1 cellular context compared by ENCODE assay signal in the genomic region with DNA sequence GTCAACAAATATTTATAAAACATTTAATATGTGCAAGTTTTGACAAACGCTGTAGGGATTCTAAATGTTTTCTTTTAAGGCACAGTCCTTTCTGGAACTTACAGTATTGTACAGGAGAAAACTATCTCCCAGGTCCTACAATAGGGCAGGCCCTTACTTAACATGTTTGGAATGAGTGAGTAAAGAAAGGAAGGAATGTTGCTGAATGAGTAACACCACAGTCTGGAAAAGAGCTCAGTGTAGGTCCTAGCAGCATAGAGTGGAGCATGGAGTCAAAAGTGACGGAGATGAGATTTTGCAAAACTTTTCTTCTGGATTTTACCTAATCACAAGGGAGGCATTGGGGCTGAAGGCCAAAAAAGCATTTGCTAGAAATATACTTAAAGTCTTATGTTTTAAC.
TF ChIP-seq lines count a peak whose summit lies in the region.

No MANE protein-coding gene starts in this region.

TF ChIP-seq in K562, 482 proteins besides CTCF, POLR2A, EP300 and RAD21 (continued from another document):
- TF ChIP-seq, protein P1, sequence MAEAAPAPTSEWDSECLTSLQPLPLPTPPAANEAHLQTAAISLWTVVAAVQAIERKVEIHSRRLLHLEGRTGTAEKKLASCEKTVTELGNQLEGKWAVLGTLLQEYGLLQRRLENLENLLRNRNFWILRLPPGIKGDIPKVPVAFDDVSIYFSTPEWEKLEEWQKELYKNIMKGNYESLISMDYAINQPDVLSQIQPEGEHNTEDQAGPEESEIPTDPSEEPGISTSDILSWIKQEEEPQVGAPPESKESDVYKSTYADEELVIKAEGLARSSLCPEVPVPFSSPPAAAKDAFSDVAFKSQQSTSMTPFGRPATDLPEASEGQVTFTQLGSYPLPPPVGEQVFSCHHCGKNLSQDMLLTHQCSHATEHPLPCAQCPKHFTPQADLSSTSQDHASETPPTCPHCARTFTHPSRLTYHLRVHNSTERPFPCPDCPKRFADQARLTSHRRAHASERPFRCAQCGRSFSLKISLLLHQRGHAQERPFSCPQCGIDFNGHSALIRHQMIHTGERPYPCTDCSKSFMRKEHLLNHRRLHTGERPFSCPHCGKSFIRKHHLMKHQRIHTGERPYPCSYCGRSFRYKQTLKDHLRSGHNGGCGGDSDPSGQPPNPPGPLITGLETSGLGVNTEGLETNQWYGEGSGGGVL (CRISPR knock-in tag; IDR thresholded peaks at IDR 0.05), result no peak
- TF ChIP-seq ZFP1 (CRISPR knock-in tag; IDR thresholded peaks at IDR 0.05), result no peak
- TF ChIP-seq ASH1L (IDR thresholded peaks at IDR 0.05; ENCODE audit: borderline replicate concordance, low read depth, partially characterized antibody), result no peak
- TF ChIP-seq IFI16 (CRISPR knock-in tag; IDR thresholded peaks at IDR 0.05), result no peak
- TF ChIP-seq ZC3H8 (IDR thresholded peaks at IDR 0.05), result no peak
- no peak for TF ChIP-seq ETV1 (tag; conservative IDR thresholded peaks at IDR 0.05; ENCODE audit: low read depth)
- TF ChIP-seq SMC3 (conservative IDR thresholded peaks at IDR 0.05; ENCODE audit: insufficient read depth, low read depth, low read length), result no peak
- TF ChIP-seq BCOR (IDR thresholded peaks at IDR 0.05), result no peak
- TF ChIP-seq CBX2 (IDR thresholded peaks at IDR 0.05; ENCODE audit: insufficient read depth, low read length, poor library complexity, severe bottlenecking), result no peak
- no peak for TF ChIP-seq BRCA1 (IDR thresholded peaks at IDR 0.05)
- no peak for TF ChIP-seq BRCA1 (CRISPR knock-in tag; IDR thresholded peaks at IDR 0.05)
- no peak for TF ChIP-seq SIN3B (IDR thresholded peaks at IDR 0.05; ENCODE audit: low read depth)
- no peak for TF ChIP-seq FOXM1 (IDR thresholded peaks at IDR 0.05; ENCODE audit: low read depth)
- TF ChIP-seq FOXM1 (CRISPR knock-in tag; IDR thresholded peaks at IDR 0.05; ENCODE audit: low read depth), result no peak
- TF ChIP-seq ELF1 (tag; IDR thresholded peaks at IDR 0.05), result no peak
- no peak for TF ChIP-seq ILF3 (IDR thresholded peaks at IDR 0.05; ENCODE audit: borderline replicate concordance)
- no peak for TF ChIP-seq GTF2E2 (tag; IDR thresholded peaks at IDR 0.05)
